In the genomic region with DNA sequence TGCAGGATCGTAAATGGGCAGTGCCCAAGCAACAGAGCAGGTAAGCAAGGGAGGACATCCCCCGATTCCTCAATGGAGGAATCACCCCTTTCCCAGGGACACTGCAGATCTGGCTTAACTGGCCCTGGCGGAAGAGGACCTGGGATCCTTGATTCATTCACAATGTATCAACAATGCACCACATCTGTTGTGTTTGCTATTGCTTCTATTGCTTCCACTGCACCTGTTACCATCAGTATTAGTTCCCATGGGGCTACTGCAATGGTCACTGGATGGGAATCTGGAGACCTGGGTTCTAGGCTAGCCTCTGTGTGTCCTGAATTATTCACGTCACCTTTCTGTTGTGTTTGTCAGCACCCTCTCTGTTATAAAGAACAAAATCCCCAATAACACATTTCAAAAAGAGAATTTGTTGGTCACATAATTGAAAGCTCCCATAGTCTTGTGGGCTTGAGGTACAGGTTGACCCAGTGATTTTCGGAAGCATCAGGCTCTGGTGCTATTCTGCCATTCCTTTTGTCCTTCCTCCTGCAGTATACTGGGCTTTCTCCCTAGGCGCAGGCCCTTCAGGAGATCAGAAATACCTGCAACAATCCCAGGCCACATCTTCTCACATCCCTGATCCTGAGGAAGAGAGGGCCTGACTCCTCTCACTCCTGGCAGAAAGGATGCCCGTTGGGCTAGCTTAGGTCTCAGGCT, we compare ENCODE assay signal across 22 cellular contexts.
"Had no signal": no experiment of that assay in that cellular context is flagged by ENCODE, and none has a peak within 500 bp of the region (broad histone marks: within the 10 kb centered on the region; RNA-seq: fewer than 3 reads in every experiment).

No MANE protein-coding gene starts in this region.

- H3K27ac Mint-ChIP-seq: mesothelial cell of epicardium; nephron; stimulated activated naive B cell treated with anti-CD40 and anti-IgM and Interleukin-4, amounts not matched to agents 10 μg/mL and 1 μg/mL and 100 μg/mL, for 72 hours; stimulated activated naive CD8-positive, alpha-beta T cell treated with anti-CD3 and anti-CD28 coated beads, Interleukin-15, amount 100 ng/mL, for 72 hours had no signal

- H3K4me3 ChIP-seq: colonic mucosa, heart left ventricle, prostate gland, sigmoid colon, testis had no signal

- H3K9me3 Mint-ChIP-seq: mesothelial cell of epicardium; nephron; stimulated activated naive B cell treated with anti-CD40 and anti-IgM and Interleukin-4, amounts not matched to agents 10 μg/mL and 1 μg/mL and 100 μg/mL, for 72 hours; stimulated activated naive CD8-positive, alpha-beta T cell treated with anti-CD3 and anti-CD28 coated beads, Interleukin-15, amount 100 ng/mL, for 72 hours had no signal

- H3K9me3 ChIP-seq: colonic mucosa, heart left ventricle, prostate gland, sigmoid colon, testis had no signal

- ATAC-seq: foreskin keratinocyte; heart left ventricle; stimulated activated naive B cell treated with anti-CD40 and anti-IgM and Interleukin-4, amounts not matched to agents 10 μg/mL and 1 μg/mL and 100 μg/mL, for 72 hours had no signal

- H3K27ac ChIP-seq: colonic mucosa, foreskin keratinocyte, parathyroid adenoma, sigmoid colon, testis had no signal

- H3K79me2 ChIP-seq: parathyroid adenoma had no signal

- H3K4me3 Mint-ChIP-seq: mesothelial cell of epicardium; naive B cell; nephron; stimulated activated naive B cell treated with anti-CD40 and anti-IgM and Interleukin-4, amounts not matched to agents 10 μg/mL and 1 μg/mL and 100 μg/mL, for 72 hours; stimulated activated naive CD8-positive, alpha-beta T cell treated with anti-CD3 and anti-CD28 coated beads, Interleukin-15, amount 100 ng/mL, for 72 hours had no signal

- H3K27me3 ChIP-seq: colonic mucosa, heart left ventricle, sigmoid colon, testis had no signal

- H3K4me1 Mint-ChIP-seq: naive B cell; stimulated activated naive B cell treated with anti-CD40 and anti-IgM and Interleukin-4, amounts not matched to agents 10 μg/mL and 1 μg/mL and 100 μg/mL, for 72 hours; stimulated activated naive CD8-positive, alpha-beta T cell treated with anti-CD3 and anti-CD28 coated beads, Interleukin-15, amount 100 ng/mL, for 72 hours had no signal

- FAIRE-seq: endothelial cell of umbilical vein had no signal

- H3K36me3 ChIP-seq: colonic mucosa, heart left ventricle, prostate gland, sigmoid colon had no signal

- H2AFZ ChIP-seq: parathyroid adenoma had no signal

- DNase-seq: caudate nucleus; colonic mucosa; dermis blood vessel endothelial cell; erythroblast; foreskin keratinocyte; heart left ventricle; hippocampal formation; naive B cell; retina; sigmoid colon; stimulated activated CD4-positive, alpha-beta T cell treated with anti-CD3 and anti-CD28 coated beads, Interleukin-15, amount 100 ng/mL, for 24 hours; stimulated activated CD4-positive, alpha-beta T cell treated with anti-CD3 and anti-CD28 coated beads, Interleukin-1b, Interleukin-23, amount 100 ng/mL, for 48 hours; stimulated activated CD4-positive, alpha-beta T cell treated with anti-CD3 and anti-CD28 coated beads, Interleukin-4, amount 100 ng/mL, for 24 hours; stimulated activated naive B cell treated with anti-CD40 and anti-IgM and Interleukin-4, amounts not matched to agents 10 μg/mL and 1 μg/mL and 100 μg/mL, for 72 hours; stimulated activated naive CD8-positive, alpha-beta T cell treated with anti-CD3 and anti-CD28 coated beads, Interleukin-15, amount 100 ng/mL, for 72 hours; testis; trophoblast cell had no signal

- H3K36me3 Mint-ChIP-seq: mesothelial cell of epicardium; naive B cell; stimulated activated naive B cell treated with anti-CD40 and anti-IgM and Interleukin-4, amounts not matched to agents 10 μg/mL and 1 μg/mL and 100 μg/mL, for 72 hours had no signal

- H3K9ac ChIP-seq: parathyroid adenoma had no signal

- H3K4me1 ChIP-seq: colonic mucosa, foreskin keratinocyte, parathyroid adenoma, prostate gland, testis had no signal
